Comparison of ENCODE assay signal across 8 cellular contexts in the genomic region with DNA sequence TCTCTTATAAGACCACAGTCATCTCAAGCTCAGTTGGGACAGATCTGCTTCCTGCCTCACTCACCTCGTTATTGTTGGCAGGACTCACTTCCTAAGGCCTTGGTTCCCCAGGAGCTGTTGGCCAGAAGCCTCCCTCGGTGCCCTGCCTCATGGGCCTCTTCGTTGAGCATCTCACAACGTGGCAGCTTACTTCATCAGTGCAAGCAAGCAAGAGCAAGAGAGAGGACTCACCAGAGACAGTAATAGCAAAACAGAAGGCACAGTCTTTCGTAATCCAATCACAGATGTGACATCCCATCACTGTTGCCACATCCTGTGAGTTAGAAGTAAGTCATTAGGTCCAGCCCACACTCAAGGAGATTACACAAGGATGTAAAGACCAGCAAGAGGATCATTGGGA. TPM values are rescaled to one million over a fixed set of nuclear protein-coding genes. Genes with fewer than 3 reads are reported as not detected.
DNase-seq lines count a peak whose midpoint lies in the region; ATAC-seq and TF ChIP-seq lines count a peak whose summit lies in the region.

No MANE protein-coding gene starts in this region.

- ATAC-seq in GM21367 (IDR thresholded peaks at IDR 0.05; ENCODE audit: unreplicated experiment), result no peak
- no peak for ATAC-seq in HG03460 (IDR thresholded peaks at IDR 0.05; ENCODE audit: unreplicated experiment)

- peak; percentile 99 for DNase-seq in GM04503 (ENCODE audit: low read depth)
- DNase-seq in RPMI7951 (ENCODE audit: low read depth), result peak; percentile 94
- peak; percentile 80 for DNase-seq in coronary artery (ENCODE audit: low spot score)
- peak; percentile 66 for DNase-seq in myocyte (ENCODE audit: low read depth)
- no peak for DNase-seq in NCI-H146 treated with DMSO at 0.1 percent for 48 hours (lab: John Stamatoyannopoulos, UW; ENCODE audit: unreplicated experiment)
- DNase-seq in COLO829 (ENCODE audit: low spot score), result no peak

- H3K4me3 ChIP-seq in coronary artery, result no peak overlapping the region

- peak overlapping the region in 1 of 2 donors; percentile 60 for H3K27ac ChIP-seq in coronary artery

- no peak for TF ChIP-seq CTCF in coronary artery (IDR thresholded peaks at IDR 0.05)

RNA-seq across cellular contexts. Expression of a gene that starts 5.1 kb away (rescaled TPM):
- total RNA-seq in RPMI7951 (2014; rRNA removed; shearing (Covaris generic)), result 17.1 and 17.8 TPM in 2 replicates
- 13.5 and 17.2 TPM in 2 replicates for total RNA-seq in myocyte
- 32.4 TPM for polyA plus RNA-seq in myocyte (2012)

RNA-seq across cellular contexts. Expression of a gene that starts 27.3 kb away (rescaled TPM):
- 7.7 and 9.3 TPM in 2 replicates for total RNA-seq in RPMI7951 (2014; rRNA removed; shearing (Covaris generic))
- total RNA-seq in myocyte, result 12.1 and 17.1 TPM in 2 replicates
- polyA plus RNA-seq in myocyte (2012), result 9.2 TPM

Comparison
In these comparisons a context has a peak if more than half of its experiments do, and no peak if none do; other contexts are left out.
1. DNase-seq: peak in GM04503 (single experiment), RPMI7951 (single experiment), coronary artery (single experiment) and myocyte (single experiment); none in NCI-H146 treated with DMSO at 0.1 percent for 48 hours (single experiment) and COLO829 (single experiment).